In the genomic region with DNA sequence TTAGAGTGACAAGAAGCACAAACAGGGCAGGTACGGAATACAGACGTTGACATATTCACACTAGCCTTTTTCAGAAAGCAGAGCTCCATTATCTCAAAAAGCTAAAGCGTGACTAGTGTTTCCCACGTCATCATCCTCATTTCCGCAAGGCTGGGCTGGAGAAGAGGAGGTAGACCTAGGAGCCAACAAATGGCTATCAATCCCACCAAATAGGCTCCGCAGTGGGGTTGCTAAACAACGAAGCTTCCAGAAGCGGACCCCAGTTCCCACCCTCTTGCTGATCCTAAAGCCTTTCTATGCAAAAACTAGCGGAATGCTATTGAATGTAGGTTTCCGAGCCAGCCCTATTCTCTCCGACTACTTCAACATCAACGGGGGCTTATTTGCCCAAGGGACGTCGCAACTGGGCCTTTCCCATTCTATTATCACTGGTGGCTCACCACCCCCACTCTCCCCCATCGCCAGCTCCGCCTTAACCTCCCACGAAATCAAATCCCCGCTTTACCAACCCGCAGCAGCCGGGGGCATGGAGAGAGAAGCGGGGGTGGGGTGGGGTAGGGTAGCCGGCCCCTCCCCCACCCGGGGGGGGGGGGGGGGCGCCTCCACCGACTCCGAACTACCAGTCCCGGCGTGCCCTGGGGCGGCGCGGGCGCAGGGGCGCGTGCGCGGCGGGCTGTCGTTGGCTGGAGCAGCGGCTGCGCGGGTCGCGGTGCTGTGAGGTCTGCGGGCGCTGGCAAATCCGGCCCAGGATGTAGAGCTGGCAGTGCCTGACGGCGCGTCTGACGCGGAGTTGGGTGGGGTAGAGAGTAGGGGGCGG, we compare ENCODE assay signal across 8 cellular contexts. TPM values are rescaled to one million over a fixed set of nuclear protein-coding genes. Genes with fewer than 3 reads are reported as not detected.
DNase-seq lines count a peak whose midpoint lies in the region; ATAC-seq and TF ChIP-seq lines count a peak whose summit lies in the region.

A gene with protein sequence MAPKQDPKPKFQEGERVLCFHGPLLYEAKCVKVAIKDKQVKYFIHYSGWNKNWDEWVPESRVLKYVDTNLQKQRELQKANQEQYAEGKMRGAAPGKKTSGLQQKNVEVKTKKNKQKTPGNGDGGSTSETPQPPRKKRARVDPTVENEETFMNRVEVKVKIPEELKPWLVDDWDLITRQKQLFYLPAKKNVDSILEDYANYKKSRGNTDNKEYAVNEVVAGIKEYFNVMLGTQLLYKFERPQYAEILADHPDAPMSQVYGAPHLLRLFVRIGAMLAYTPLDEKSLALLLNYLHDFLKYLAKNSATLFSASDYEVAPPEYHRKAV (plus strand): TSS at position 736 of the 817 bp plus-strand sequence. CDS start 128 bp downstream, outside the sequence.

- no peaks in the 10 kb centered on the region for H3K9me3 Mint-ChIP-seq in activated naive CD4-positive, alpha-beta T cell treated with anti-CD3 and anti-CD28 coated beads, Interleukin-2, amount 50 U/mL, for 24 hours

- no peak for TF ChIP-seq CTCF in subcutaneous adipose tissue (IDR thresholded peaks at IDR 0.05; ENCODE audit: low read depth)

- peak within 1 kb of the TSS; percentile 99 for H3K4me3 Mint-ChIP-seq in activated naive CD4-positive, alpha-beta T cell treated with anti-CD3 and anti-CD28 coated beads, Interleukin-2, amount 50 U/mL, for 24 hours

- H3K27ac Mint-ChIP-seq in activated naive CD4-positive, alpha-beta T cell treated with anti-CD3 and anti-CD28 coated beads, Interleukin-2, amount 50 U/mL, for 24 hours: peak within 1 kb of the TSS; percentile 100

- H3K27me3 Mint-ChIP-seq in activated naive CD4-positive, alpha-beta T cell treated with anti-CD3 and anti-CD28 coated beads, Interleukin-2, amount 50 U/mL, for 24 hours: no peaks in the 10 kb centered on the region

- peaks cover 5% of the 10 kb centered on the region for H3K36me3 Mint-ChIP-seq in activated naive CD4-positive, alpha-beta T cell treated with anti-CD3 and anti-CD28 coated beads, Interleukin-2, amount 50 U/mL, for 24 hours

- ATAC-seq in HG02642 (IDR thresholded peaks at IDR 0.05; ENCODE audit: poor library complexity, unreplicated experiment): peak; percentile 78

- peaks cover 32% of the 10 kb centered on the region for H3K4me1 Mint-ChIP-seq in activated naive CD4-positive, alpha-beta T cell treated with anti-CD3 and anti-CD28 coated beads, Interleukin-2, amount 50 U/mL, for 24 hours

- DNase-seq in GM03348 (ENCODE audit: low spot score): peak; percentile 98
- DNase-seq in NCI-H1105 (lab: John Stamatoyannopoulos, UW): peak; percentile 81
- peak; percentile 61 for DNase-seq in SKM-1 (lab: John Stamatoyannopoulos, UW; ENCODE audit: unreplicated experiment)
- peak; percentile 96 for DNase-seq in germinal center (ENCODE audit: low spot score)
- peak; percentile 68 for DNase-seq in non-pigmented ciliary epithelial cell (ENCODE audit: low read depth)

RNA-seq across cellular contexts. Expression of the gene that starts here (rescaled TPM):
- 100 to 1,000 TPM; 351 to 431 (median 389) TPM for total RNA-seq in subcutaneous adipose tissue

Comparison
In these comparisons a context has a peak if more than half of its experiments do, and no peak if none do; other contexts are left out.
1. Peak in every context shown above with its lines: DNase-seq and ATAC-seq.